ENCODE assay signal across 26 cellular contexts in the genomic region with DNA sequence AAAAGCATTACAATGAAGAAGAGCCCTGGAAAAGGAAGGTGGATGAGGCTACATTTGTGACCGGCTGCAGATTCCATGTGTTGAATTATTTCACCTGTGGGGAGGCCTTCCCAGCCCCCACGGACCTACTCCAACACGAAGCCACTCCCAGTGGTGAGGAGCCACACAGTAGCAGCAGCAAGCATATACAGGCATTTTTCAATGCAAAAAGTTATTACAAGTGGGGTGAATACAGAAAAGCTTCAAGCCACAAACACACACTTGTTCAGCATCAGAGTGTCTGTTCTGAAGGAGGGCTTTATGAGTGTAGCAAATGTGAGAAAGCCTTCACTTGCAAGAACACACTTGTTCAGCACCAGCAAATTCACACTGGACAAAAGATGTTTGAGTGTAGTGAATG. TPM values are rescaled to one million over a fixed set of nuclear protein-coding genes. Genes with fewer than 3 reads are reported as not detected.
DNase-seq lines count a peak whose midpoint lies in the region; ATAC-seq and TF ChIP-seq lines count a peak whose summit lies in the region.
"Had no signal": no experiment of that assay in that cellular context is flagged by ENCODE, and none has a peak within 500 bp of the region (broad histone marks: within the 10 kb centered on the region; RNA-seq: fewer than 3 reads in every experiment).

No MANE protein-coding gene starts in this region.

- peaks cover 19% of the 10 kb centered on the region for H3K4me1 ChIP-seq in CD8-positive, alpha-beta T cell (ENCODE audit: insufficient read depth, low read length)
- 0 out of 2 replicates have a peak, but pooled peaks cover 7% of the 10 kb centered on the region for H3K4me1 ChIP-seq in PC-9 (replicated peaks; ENCODE audit: insufficient read depth)
- H3K4me1 ChIP-seq in Karpas-422 (ENCODE audit: low read length), result peaks cover 9% of the 10 kb centered on the region

- peak overlapping the region; percentile 5 for H3K4me3 ChIP-seq in CD8-positive, alpha-beta T cell (ENCODE audit: low read depth, low read length)
- H3K4me3 ChIP-seq in PC-9 (0 out of 2 replicates have a peak overlapping the region, but pooled peaks have one; percentile 9), iPS-18c (ENCODE audit: insufficient read depth, low read depth, low read length) (peak overlapping the region; percentile 17; the same call in 1 of the 2 replicates), Karpas-422 (ENCODE audit: low read length) (no peak overlapping the region)
- H3K4me3 ChIP-seq: MG63 had no signal

- H3K36me3 Mint-ChIP-seq in CD8-positive, alpha-beta T cell, result peaks cover 83% of the 10 kb centered on the region
- peaks cover 87% of the 10 kb centered on the region for H3K36me3 Mint-ChIP-seq in progenitor cell of endocrine pancreas (ENCODE audit: insufficient read depth)
- H3K36me3 Mint-ChIP-seq in activated CD8-positive, alpha-beta T cell treated with anti-CD3 and anti-CD28 coated beads for 36 hours (ENCODE audit: low read depth), result peaks cover 94% of the 10 kb centered on the region

- CTCF ChIA-PET in CD8-positive, alpha-beta T cell (lab: Charles Lee), result no interaction called here
- CTCF ChIA-PET in PC-9 (lab: Charles Lee), result no interaction called here
- CTCF ChIA-PET in GM10248 (lab: Yijun Ruan, JAX), result no interaction called here
- CTCF ChIA-PET in activated CD8-positive, alpha-beta T cell treated with anti-CD3 and anti-CD28 coated beads for 36 hours (lab: Charles Lee), result no interaction called here

- H3K4me1 Mint-ChIP-seq in CD8-positive, alpha-beta T cell (ENCODE audit: low read depth), result peaks cover 32% of the 10 kb centered on the region
- peaks cover 15% of the 10 kb centered on the region for H3K4me1 Mint-ChIP-seq in progenitor cell of endocrine pancreas (ENCODE audit: low read depth)
- H3K4me1 Mint-ChIP-seq in activated CD8-positive, alpha-beta T cell treated with anti-CD3 and anti-CD28 coated beads for 36 hours (ENCODE audit: low read depth), result peaks cover 28% of the 10 kb centered on the region

- H4K20me1 ChIP-seq in PC-9 (ENCODE audit: insufficient read depth), result no peaks in the 10 kb centered on the region
- no peaks in the 10 kb centered on the region for H4K20me1 ChIP-seq in Karpas-422 (ENCODE audit: insufficient read depth, low read depth, low read length)

- POLR2A ChIA-PET in CD8-positive, alpha-beta T cell (lab: Charles Lee), result interaction anchor here (0.6 kb wide), 1 partner anchor 21 kb away, joined by 3 read pairs; no protein-coding TSS in a partner anchor
- POLR2A ChIA-PET in PC-9 (lab: Charles Lee; ENCODE audit: unreplicated experiment), result no interaction called here
- POLR2A ChIA-PET in GM10248 (lab: Yijun Ruan, JAX), result no interaction called here
- POLR2A ChIA-PET in activated CD8-positive, alpha-beta T cell treated with anti-CD3 and anti-CD28 coated beads for 36 hours (lab: Charles Lee), result interaction anchor here (0.6 kb wide), 1 partner anchor 12 kb away, joined by 3 read pairs; no protein-coding TSS in a partner anchor

- intact Hi-C loops in CD8-positive, alpha-beta T cell (cut with DNase I, micrococcal nuclease), result loop anchor here in 1 of 2 experiments (10.0 kb wide), 1 partner anchor 718 kb away; the partner anchor contains the start of gene ZNF584
- intact Hi-C loops in PC-9 (cut with micrococcal nuclease; ENCODE audit: unreplicated experiment), result no loop called here
- intact Hi-C loops in activated CD8-positive, alpha-beta T cell treated with anti-CD3 and anti-CD28 coated beads for 36 hours (cut with micrococcal nuclease), result no loop called here

- H3K4me2 ChIP-seq in PC-9 (no peak overlapping the region), Karpas-422 (ENCODE audit: low read depth, low read length, poor library complexity, severe bottlenecking) (no peak overlapping the region)

- H3K36me3 ChIP-seq in CD8-positive, alpha-beta T cell (ENCODE audit: insufficient read depth, low read length), result peaks cover 40% of the 10 kb centered on the region
- H3K36me3 ChIP-seq in PC-9 (ENCODE audit: low read depth) (peaks cover 83% of the 10 kb centered on the region), Karpas-422 (ENCODE audit: insufficient read depth, low read length) (peaks cover 91% of the 10 kb centered on the region)

- BruUV-seq in PC-9 (replicated peaks; lab: Mats Ljungman, UMichigan), result no TSS peak

- ATAC-seq in CD8-positive, alpha-beta T cell, result no peak
- ATAC-seq in HG03469 (IDR thresholded peaks at IDR 0.05; ENCODE audit: unreplicated experiment), result no peak
- ATAC-seq in activated CD8-positive, alpha-beta T cell treated with anti-CD3 and anti-CD28 coated beads for 36 hours, result no peak

- no peaks in the 10 kb centered on the region for H3K27me3 ChIP-seq in CD8-positive, alpha-beta T cell (ENCODE audit: insufficient read depth, low read length)
- H3K27me3 ChIP-seq in PC-9 (ENCODE audit: insufficient read depth, low read depth) (no peaks in the 10 kb centered on the region), Karpas-422 (ENCODE audit: low read length) (no peaks in the 10 kb centered on the region)
- H3K27me3 ChIP-seq: MG63 had no signal

- H3K9me3 Mint-ChIP-seq in CD8-positive, alpha-beta T cell, result peaks cover 66% of the 10 kb centered on the region
- peaks cover 70% of the 10 kb centered on the region for H3K9me3 Mint-ChIP-seq in progenitor cell of endocrine pancreas (ENCODE audit: low read depth)
- H3K9me3 Mint-ChIP-seq in activated CD8-positive, alpha-beta T cell treated with anti-CD3 and anti-CD28 coated beads for 36 hours, result peaks cover 75% of the 10 kb centered on the region

- no peak overlapping the region for H3K9ac ChIP-seq in Karpas-422 (ENCODE audit: low read length)

- no peak overlapping the region for H3K27ac ChIP-seq in CD8-positive, alpha-beta T cell (ENCODE audit: low read depth, low read length)
- H3K27ac ChIP-seq in PC-9, result no peak overlapping the region
- no peak overlapping the region for H3K27ac ChIP-seq in Karpas-422 (ENCODE audit: low read length)
- H3K27ac ChIP-seq: C4-2B, RWPE1 had no signal

- TF ChIP-seq CTCF in CD8-positive, alpha-beta T cell (IDR thresholded peaks at IDR 0.05), result no peak
- no peak for TF ChIP-seq CTCF in PC-9 (conservative IDR thresholded peaks at IDR 0.05)
- TF ChIP-seq CTCF in progenitor cell of endocrine pancreas (IDR thresholded peaks at IDR 0.05; ENCODE audit: unreplicated experiment), result no peak
- TF ChIP-seq CTCF in GM10248 (IDR thresholded peaks at IDR 0.05; ENCODE audit: control extremely low read depth, extremely low read depth, low read depth, missing control alignments), result no peak
- no peak for TF ChIP-seq CTCF in activated CD8-positive, alpha-beta T cell treated with anti-CD3 and anti-CD28 coated beads for 36 hours (IDR thresholded peaks at IDR 0.05)

- no peaks in the 10 kb centered on the region for H3K9me2 ChIP-seq in PC-9 (ENCODE audit: insufficient read depth)
- no peaks in the 10 kb centered on the region for H3K9me2 ChIP-seq in Karpas-422 (replicated peaks; ENCODE audit: insufficient read depth, low read length)

- H3F3A ChIP-seq in PC-9 (ENCODE audit: insufficient read depth, low read depth), result peaks cover 5% of the 10 kb centered on the region; the same call in 1 of the 2 replicates

- H2AFZ ChIP-seq in PC-9 (no peak overlapping the region), Karpas-422 (ENCODE audit: low read length) (no peak overlapping the region)

- no peak overlapping the region for H3K27ac Mint-ChIP-seq in CD8-positive, alpha-beta T cell
- peak overlapping the region; percentile 24 for H3K27ac Mint-ChIP-seq in progenitor cell of endocrine pancreas
- no peak overlapping the region for H3K27ac Mint-ChIP-seq in activated CD8-positive, alpha-beta T cell treated with anti-CD3 and anti-CD28 coated beads for 36 hours
- H3K27ac Mint-ChIP-seq: CD8-positive, alpha-beta memory T cell had no signal

- no peak for DNase-seq in CD8-positive, alpha-beta T cell
- DNase-seq in PC-9, result no peak
- no peak for DNase-seq in progenitor cell of endocrine pancreas (ENCODE audit: low spot score, unreplicated experiment)
- no peak for DNase-seq in GM10248 (ENCODE audit: extremely low spot score)
- no peak for DNase-seq in activated CD8-positive, alpha-beta T cell treated with anti-CD3 and anti-CD28 coated beads for 36 hours
- DNase-seq in Karpas-422, result no peak
- DNase-seq: AML-193; CD8-positive, alpha-beta memory T cell; DMS 273 treated with DMSO at 0.1 percent for 48 hours; DMS79; EL; GDM1; MG63; NCI-H1105 treated with DMSO at 0.1 percent for 48 hours; NCI-H2029; NCI-H446; NCI-H526; NCI-H82; NK-92 treated with Interleukin-12 subunit alpha and Interleukin-12 subunit beta, amount 100 ng/mL, for 24 hours; SHP77 had no signal

- peaks cover 72% of the 10 kb centered on the region for H3K9me3 ChIP-seq in CD8-positive, alpha-beta T cell (ENCODE audit: low read length)
- peaks cover 90% of the 10 kb centered on the region for H3K9me3 ChIP-seq in PC-9 (ENCODE audit: insufficient read depth, low read depth)
- H3K9me3 ChIP-seq in iPS-18c (ENCODE audit: control insufficient read depth, insufficient read depth, low read length), result peaks cover 28% of the 10 kb centered on the region
- peaks cover 84% of the 10 kb centered on the region for H3K9me3 ChIP-seq in Karpas-422 (ENCODE audit: low read length)

- no peak overlapping the region for H3K4me3 Mint-ChIP-seq in CD8-positive, alpha-beta T cell
- H3K4me3 Mint-ChIP-seq in progenitor cell of endocrine pancreas (ENCODE audit: low read depth), result no peak overlapping the region
- H3K4me3 Mint-ChIP-seq in activated CD8-positive, alpha-beta T cell treated with anti-CD3 and anti-CD28 coated beads for 36 hours, result no peak overlapping the region
- H3K4me3 Mint-ChIP-seq: CD8-positive, alpha-beta memory T cell had no signal

- H3K79me2 ChIP-seq in PC-9 (ENCODE audit: low read depth) (peaks cover 71% of the 10 kb centered on the region), Karpas-422 (ENCODE audit: low read length) (peaks cover 97% of the 10 kb centered on the region)

- H3K27me3 Mint-ChIP-seq in CD8-positive, alpha-beta T cell (ENCODE audit: low read depth), result no peaks in the 10 kb centered on the region
- no peaks in the 10 kb centered on the region for H3K27me3 Mint-ChIP-seq in progenitor cell of endocrine pancreas
- no peaks in the 10 kb centered on the region for H3K27me3 Mint-ChIP-seq in activated CD8-positive, alpha-beta T cell treated with anti-CD3 and anti-CD28 coated beads for 36 hours

RNA-seq across cellular contexts. Expression of gene ZNF551, which starts 5.0 kb away (rescaled TPM):
- total RNA-seq in CD8-positive, alpha-beta T cell, result 10 to 100 TPM; 18.9 to 19.1 TPM
- total RNA-seq in PC-9 (2021) (9.6 and 9.8 TPM in 2 replicates), progenitor cell of endocrine pancreas (10.9 and 13.6 TPM in 2 replicates)
- total RNA-seq in activated CD8-positive, alpha-beta T cell treated with anti-CD3 and anti-CD28 coated beads for 36 hours, result 1 to 10 TPM; 8.3 to 8.4 TPM
- 17.0 and 20.9 TPM in 2 replicates for total RNA-seq in Karpas-422 (2014; rRNA removed; shearing (Covaris generic); ENCODE audit: low replicate concordance)

RNA-seq across cellular contexts. Expression of gene ZSCAN4, which starts 18.0 kb away (rescaled TPM):
- total RNA-seq in CD8-positive, alpha-beta T cell, result not detected
- total RNA-seq in PC-9 (2021) (not detected in 2 replicates), progenitor cell of endocrine pancreas (not detected in 2 replicates)
- not detected for total RNA-seq in activated CD8-positive, alpha-beta T cell treated with anti-CD3 and anti-CD28 coated beads for 36 hours
- total RNA-seq in Karpas-422 (2014; rRNA removed; shearing (Covaris generic); ENCODE audit: low replicate concordance), result not detected in 2 replicates
- total RNA-seq: CD8-positive, alpha-beta memory T cell; H4; SK-MEL-5 had no signal

RNA-seq across cellular contexts. Expression of gene ZNF154, which starts 22.3 kb away (rescaled TPM):
- 10 to 100 TPM; 15.3 to 15.7 TPM for total RNA-seq in CD8-positive, alpha-beta T cell
- total RNA-seq in PC-9 (2021) (0.17 and 0.20 TPM in 2 replicates), progenitor cell of endocrine pancreas (39.0 and 43.3 TPM in 2 replicates)
- 1 to 10 TPM; 3.6 to 3.8 TPM for total RNA-seq in activated CD8-positive, alpha-beta T cell treated with anti-CD3 and anti-CD28 coated beads for 36 hours
- total RNA-seq in Karpas-422 (2014; rRNA removed; shearing (Covaris generic); ENCODE audit: low replicate concordance), result 0.11 TPM in 1 of 2 replicates, not detected in the other
- total RNA-seq: H4 had no signal

RNA-seq across cellular contexts. Expression of gene ZNF671, which starts 40.7 kb away (rescaled TPM):
- total RNA-seq in CD8-positive, alpha-beta T cell, result 10 to 100 TPM; 12.1 to 12.4 TPM
- 0.83 and 1.4 TPM in 2 replicates for total RNA-seq in PC-9 (2021)
- 11.7 and 15.4 TPM in 2 replicates for total RNA-seq in progenitor cell of endocrine pancreas
- total RNA-seq in activated CD8-positive, alpha-beta T cell treated with anti-CD3 and anti-CD28 coated beads for 36 hours, result 10 to 100 TPM in 1 of 2 experiments, 1 to 10 TPM in 1; 7.1 to 10.5 TPM
- 5.5 and 9.3 TPM in 2 replicates for total RNA-seq in Karpas-422 (2014; rRNA removed; shearing (Covaris generic); ENCODE audit: low replicate concordance)

RNA-seq across cellular contexts. Expression of gene ZNF211, which starts 53.8 kb away (rescaled TPM):
- total RNA-seq in CD8-positive, alpha-beta T cell, result 10 to 100 TPM; 34.4 to 35.5 TPM
- 7.9 and 11.4 TPM in 2 replicates for total RNA-seq in PC-9 (2021)
- 25.1 and 26.0 TPM in 2 replicates for total RNA-seq in progenitor cell of endocrine pancreas
- total RNA-seq in activated CD8-positive, alpha-beta T cell treated with anti-CD3 and anti-CD28 coated beads for 36 hours, result 1 to 10 TPM; 7.7 to 8.8 TPM
- total RNA-seq in Karpas-422 (2014; rRNA removed; shearing (Covaris generic); ENCODE audit: low replicate concordance), result 21.8 and 22.2 TPM in 2 replicates

Comparison
In these comparisons a context has a peak if more than half of its experiments do, and no peak if none do; other contexts are left out.
1. POLR2A ChIA-PET loops: an anchor here in CD8-positive, alpha-beta T cell (0.6 kb wide) and activated CD8-positive, alpha-beta T cell treated with anti-CD3 and anti-CD28 coated beads for 36 hours (0.6 kb wide); none called in PC-9 and GM10248.